ENCODE assay signal across 35 cellular contexts in the genomic region with DNA sequence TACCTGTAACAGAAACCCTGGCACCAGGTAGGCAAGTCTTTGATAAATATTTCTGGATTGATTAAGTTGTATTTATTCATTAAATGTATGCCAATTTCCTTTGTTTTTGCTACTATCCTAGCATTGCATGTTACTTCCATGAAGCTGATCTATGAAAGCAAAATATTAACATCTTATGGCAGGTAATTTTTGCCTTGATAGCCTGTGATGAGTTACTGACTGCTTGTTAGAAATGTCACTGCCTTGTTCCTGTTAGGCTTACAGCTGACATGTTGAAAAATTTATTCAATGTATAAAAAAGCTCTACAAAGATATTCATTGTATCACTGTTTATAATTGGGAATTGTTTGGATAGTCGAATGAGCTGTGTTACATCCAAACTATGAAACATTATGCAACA.
"Had no signal": no experiment of that assay in that cellular context is flagged by ENCODE, and none has a peak within 500 bp of the region (broad histone marks: within the 10 kb centered on the region; RNA-seq: fewer than 3 reads in every experiment).

No MANE protein-coding gene starts in this region.

- H3K4me2 ChIP-seq: KMS-11 had no signal

- H3K27me3 ChIP-seq: MG63 had no signal

- H3K9me3 ChIP-seq: MG63 had no signal

- DNase-seq: Karpas-422, Kasumi-1, MG63, MM.1S, MV-4-11, NCI-H1048, NCI-H1092, NCI-H1092 treated with DMSO at 0.1 percent for 48 hours, NCI-H1105, NCI-H1105 treated with DMSO at 0.1 percent for 48 hours, NCI-H1417, NCI-H1417 treated with DMSO at 0.1 percent for 48 hours, NCI-H1436 treated with DMSO at 0.1 percent for 48 hours, NCI-H146, NCI-H1694, NCI-H1694 treated with DMSO at 0.1 percent for 48 hours, NCI-H187, NCI-H187 treated with DMSO at 0.1 percent for 48 hours, NCI-H1930, NCI-H2029, NCI-H2029 treated with DMSO at 0.1 percent for 48 hours, NCI-H2081, NCI-H2081 treated with DMSO at 0.1 percent for 48 hours, NCI-H2107, NCI-H2171, NCI-H2171 treated with DMSO at 0.1 percent for 48 hours, NCI-H2227 treated with DMSO at 0.1 percent for 48 hours, NCI-H226, NCI-H345, NCI-H446, NCI-H446 treated with DMSO at 0.1 percent for 48 hours, NCI-H510A, NCI-H510A treated with DMSO at 0.1 percent for 48 hours, NCI-H524 had no signal

- H3K27ac ChIP-seq: KMS-11 had no signal

- H3K4me3 ChIP-seq: MG63 had no signal

- H3K36me3 ChIP-seq: MG63 had no signal

- H3K9ac ChIP-seq: KMS-11 had no signal
